In the genomic region with DNA sequence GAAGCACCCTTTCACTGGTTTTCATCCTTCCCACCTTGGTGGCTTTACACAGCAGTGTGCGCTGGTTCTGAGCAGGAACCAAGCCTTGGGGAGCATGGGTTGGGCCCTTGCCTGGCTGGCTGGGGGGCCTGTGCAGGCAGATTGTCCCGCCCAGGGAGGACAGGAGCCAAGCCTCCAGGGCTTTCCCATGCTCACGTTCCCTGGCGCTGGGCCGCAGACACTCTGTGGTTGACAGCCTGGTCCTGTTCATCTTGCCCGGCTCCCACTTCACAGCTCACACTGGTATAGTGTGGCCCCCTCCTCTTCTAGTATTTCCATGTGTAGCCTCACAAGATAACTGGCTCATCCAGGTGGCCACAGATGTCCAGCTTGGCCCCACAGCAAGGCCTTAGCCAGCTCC, we compare ENCODE assay signal across 25 cellular contexts.
"Had no signal": no experiment of that assay in that cellular context is flagged by ENCODE, and none has a peak within 500 bp of the region (broad histone marks: within the 10 kb centered on the region; RNA-seq: fewer than 3 reads in every experiment).

No MANE protein-coding gene starts in this region.

- H3K4me3 ChIP-seq: esophagus muscularis mucosa, gastroesophageal sphincter had no signal

- H3K4me1 ChIP-seq: foreskin keratinocyte had no signal

- H3K9me3 ChIP-seq: esophagus muscularis mucosa, gastroesophageal sphincter had no signal

- H3K36me3 ChIP-seq: brain microvascular endothelial cell, esophagus muscularis mucosa, gastroesophageal sphincter had no signal

- DNase-seq: activated CD4-positive, alpha-beta memory T cell treated with anti-CD3 and anti-CD28 coated beads for 36 hours; activated CD4-positive, alpha-beta T cell treated with anti-CD3 and anti-CD28 coated beads for 36 hours; activated CD4-positive, alpha-beta T cell treated with anti-CD3 and anti-CD28 coated beads, Interleukin-2, amount 10 ng/mL, durations not matched to agents 24 days and 14 days; activated CD4-positive, CD25-positive, alpha-beta regulatory T cell; activated CD4-positive, CD25-positive, alpha-beta regulatory T cell treated with anti-CD3 and anti-CD28 coated beads, Interleukin-2, amount 50 U/mL, for 72 hours; activated CD8-positive, alpha-beta memory T cell treated with anti-CD3 and anti-CD28 coated beads, Interleukin-2, amount 10 ng/mL, durations not matched to agents 7 days and 5 days; activated CD8-positive, alpha-beta memory T cell treated with anti-CD3 and anti-CD28 coated beads, Interleukin-2, amount 50 U/mL, for 4 hours; activated CD8-positive, alpha-beta T cell treated with anti-CD3 and anti-CD28 coated beads, Interleukin-2, amount 10 ng/mL, durations not matched to agents 7 days and 5 days; activated gamma-delta T cell treated with Interleukin-2 at 50 U/mL for 16 hours; activated naive CD4-positive, alpha-beta T cell treated with anti-CD3 and anti-CD28 coated beads, Interleukin-2, amount 50 U/mL, for 16 hours; activated naive CD4-positive, alpha-beta T cell treated with Interleukin-2 at 50 U/mL for 16 hours; activated T-cell treated with anti-CD3 and anti-CD28 coated beads, Interleukin-2, amount 50 U/mL, for 1 hour; activated T-cell treated with anti-CD3 and anti-CD28 coated beads, Interleukin-2, amount 50 U/mL, for 48 hours; amniotic stem cell; anterior cingulate cortex; brain microvascular endothelial cell; cortex of kidney; dermis blood vessel endothelial cell; effector CD4-positive, alpha-beta T cell; effector memory CD8-positive, alpha-beta T cell; erythroblast; foreskin keratinocyte; T-helper 2 cell had no signal

- H3K27ac ChIP-seq: brain microvascular endothelial cell, esophagus muscularis mucosa, foreskin keratinocyte, gastroesophageal sphincter had no signal

- ATAC-seq: activated CD4-positive, alpha-beta T cell treated with anti-CD3 and anti-CD28 coated beads for 36 hours; activated CD8-positive, alpha-beta memory T cell treated with anti-CD3 and anti-CD28 coated beads, Interleukin-2, amount 10 ng/mL, durations not matched to agents 7 days and 5 days; activated CD8-positive, alpha-beta T cell treated with anti-CD3 and anti-CD28 coated beads, Interleukin-2, amount 10 ng/mL, durations not matched to agents 7 days and 5 days; effector memory CD8-positive, alpha-beta T cell; foreskin keratinocyte; gastroesophageal sphincter had no signal

- H3K27me3 ChIP-seq: brain microvascular endothelial cell, esophagus muscularis mucosa, foreskin keratinocyte, gastroesophageal sphincter had no signal
